ENCODE assay signal across 14 cellular contexts in the genomic region with DNA sequence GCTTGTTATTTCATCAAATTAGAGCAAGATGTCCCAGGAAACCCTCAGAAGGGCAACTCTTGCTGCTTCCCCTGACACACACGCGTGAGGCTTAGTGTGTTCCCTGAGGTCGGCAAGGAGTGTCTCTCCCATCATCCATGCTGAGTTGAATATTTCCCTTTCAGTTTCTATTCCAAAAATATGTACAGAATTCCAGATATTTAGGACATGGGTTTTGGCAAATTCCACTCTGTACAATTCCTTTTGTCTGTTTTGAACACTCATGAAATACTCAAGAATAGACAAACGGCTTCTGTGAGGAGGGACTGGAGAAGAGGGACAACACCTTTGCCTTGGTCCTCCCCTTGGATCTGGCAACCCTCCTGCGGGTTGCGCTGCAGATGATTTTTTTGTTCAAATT.
A peak's percentile ranks its signal among the peaks of the same experiment; 100 is the strongest.
DNase-seq lines count a peak whose midpoint lies in the region; ATAC-seq and TF ChIP-seq lines count a peak whose summit lies in the region.
"Had no signal": no experiment of that assay in that cellular context is flagged by ENCODE, and none has a peak within 500 bp of the region (broad histone marks: within the 10 kb centered on the region; RNA-seq: fewer than 3 reads in every experiment).

No MANE protein-coding gene starts in this region.

- POLR2A ChIA-PET in WTC11 (lab: Charles Lee), result no interaction called here

- CTCF ChIA-PET in WTC11 (lab: Charles Lee), result no interaction called here

- no peaks in the 10 kb centered on the region for H3K27me3 Mint-ChIP-seq in WTC11 (ENCODE audit: low read depth)
- H3K27me3 Mint-ChIP-seq: IgD-negative memory B cell had no signal

- H3K9me3 ChIP-seq in esophagus muscularis mucosa (no peaks in the 10 kb centered on the region), ovary (no peaks in the 10 kb centered on the region)
- H3K9me3 ChIP-seq: BLaER1, HAP-1 had no signal

- intact Hi-C loops in esophagus muscularis mucosa (cut with DNase I), result no loop called here
- intact Hi-C loops in ovary (cut with DNase I), result no loop called here

- TF ChIP-seq POLR2A in esophagus muscularis mucosa (IDR thresholded peaks at IDR 0.05; ENCODE audit: low read depth) (no peak), ovary (IDR thresholded peaks at IDR 0.05) (no peak)

- H3K36me3 ChIP-seq in esophagus muscularis mucosa, result peaks cover 60 to 99% (median 72%) of the 10 kb centered on the region in 4 donors
- H3K36me3 ChIP-seq in ovary, result no peaks in the 10 kb centered on the region
- H3K36me3 ChIP-seq: BLaER1, HAP-1 had no signal

- H3K4me3 Mint-ChIP-seq in WTC11, result no peak overlapping the region
- H3K4me3 Mint-ChIP-seq: IgD-negative memory B cell had no signal

- no peak for TF ChIP-seq CTCF in WTC11 (IDR thresholded peaks at IDR 0.05)
- no peak for TF ChIP-seq CTCF in esophagus muscularis mucosa (IDR thresholded peaks at IDR 0.05)
- TF ChIP-seq CTCF in ovary (IDR thresholded peaks at IDR 0.05), result no peak

- H3K27me3 ChIP-seq in esophagus muscularis mucosa (no peaks in the 10 kb centered on the region), ovary (no peaks in the 10 kb centered on the region)
- H3K27me3 ChIP-seq: BLaER1 had no signal

- TF ChIP-seq EP300 in esophagus muscularis mucosa (IDR thresholded peaks at IDR 0.05) (no peak), ovary (IDR thresholded peaks at IDR 0.05) (no peak)

- H3K9me3 Mint-ChIP-seq in WTC11, result no peaks in the 10 kb centered on the region
- H3K9me3 Mint-ChIP-seq: IgD-negative memory B cell had no signal

- WGBS in esophagus muscularis mucosa, result 93% methylated on average over 6 of the region's 6 CpGs
- WGBS in ovary, 3 donors, result 63 to 80% (median 64%) methylated on average over 6 of the region's 6 CpGs

- no peaks in the 10 kb centered on the region for H3K36me3 Mint-ChIP-seq in WTC11
- H3K36me3 Mint-ChIP-seq: IgD-negative memory B cell had no signal

- H3K27ac ChIP-seq in esophagus muscularis mucosa (replicated peaks in 1 of 4), result peak overlapping the region in 3 of 4 donors; percentile 18 to 25 (median 24)
- H3K27ac ChIP-seq in ovary, result no peak overlapping the region
- H3K27ac ChIP-seq: BLaER1 had no signal

- DNase-seq in WTC11 (ENCODE audit: low spot score), result no peak
- DNase-seq in esophagus muscularis mucosa (ENCODE audit: extremely low spot score), result no peak
- peak; percentile 48 for DNase-seq in myocyte (ENCODE audit: low read depth)
- no peak for DNase-seq in SHP77 (lab: John Stamatoyannopoulos, UW)
- DNase-seq in activated gamma-delta T cell treated with Interleukin-2 at 50 U/mL for 16 hours, result no peak
- no peak for DNase-seq in ovary
- DNase-seq: NCI-H1417 treated with DMSO at 0.1 percent for 48 hours, NCI-H2029 treated with DMSO at 0.1 percent for 48 hours, NCI-H524, SHP77 treated with DMSO at 0.1 percent for 48 hours had no signal

- peaks cover 0 to 48% (median 46%) of the 10 kb centered on the region in 4 donors for H3K4me1 ChIP-seq in esophagus muscularis mucosa
- H3K4me1 ChIP-seq in ovary (ENCODE audit: insufficient read depth), result no peaks in the 10 kb centered on the region
- H3K4me1 ChIP-seq: BLaER1 had no signal

- H3K4me3 ChIP-seq in esophagus muscularis mucosa (no peak overlapping the region), ovary (no peak overlapping the region)
- H3K4me3 ChIP-seq: BLaER1, HAP-1 had no signal

- H3K4me1 Mint-ChIP-seq in WTC11, result peaks cover 18% of the 10 kb centered on the region
- H3K4me1 Mint-ChIP-seq: IgD-negative memory B cell had no signal

- 0 out of 2 replicates have a peak overlapping the region, but pooled peaks have one; percentile 37 for H3K27ac Mint-ChIP-seq in WTC11
- H3K27ac Mint-ChIP-seq: IgD-negative memory B cell had no signal

- no peak for ATAC-seq in WTC11
- ATAC-seq in HG03135 (IDR thresholded peaks at IDR 0.05; ENCODE audit: unreplicated experiment), result no peak

TF ChIP-seq in WTC11, 78 proteins besides CTCF, POLR2A, EP300 and RAD21 (continues in another document):
- no peak for TF ChIP-seq RELA (CRISPR knock-in tag; IDR thresholded peaks at IDR 0.05; ENCODE audit: borderline replicate concordance)
- no peak for TF ChIP-seq AFF4 (CRISPR knock-in tag; IDR thresholded peaks at IDR 0.05; ENCODE audit: borderline replicate concordance)
- TF ChIP-seq IRF2 (CRISPR knock-in tag; IDR thresholded peaks at IDR 0.05; ENCODE audit: borderline replicate concordance, low read depth), result no peak
- TF ChIP-seq NR3C1 (CRISPR knock-in tag; conservative IDR thresholded peaks at IDR 0.05; ENCODE audit: low read depth), result no peak
- no peak for TF ChIP-seq JUN (CRISPR knock-in tag; IDR thresholded peaks at IDR 0.05)
- TF ChIP-seq, protein P1, sequence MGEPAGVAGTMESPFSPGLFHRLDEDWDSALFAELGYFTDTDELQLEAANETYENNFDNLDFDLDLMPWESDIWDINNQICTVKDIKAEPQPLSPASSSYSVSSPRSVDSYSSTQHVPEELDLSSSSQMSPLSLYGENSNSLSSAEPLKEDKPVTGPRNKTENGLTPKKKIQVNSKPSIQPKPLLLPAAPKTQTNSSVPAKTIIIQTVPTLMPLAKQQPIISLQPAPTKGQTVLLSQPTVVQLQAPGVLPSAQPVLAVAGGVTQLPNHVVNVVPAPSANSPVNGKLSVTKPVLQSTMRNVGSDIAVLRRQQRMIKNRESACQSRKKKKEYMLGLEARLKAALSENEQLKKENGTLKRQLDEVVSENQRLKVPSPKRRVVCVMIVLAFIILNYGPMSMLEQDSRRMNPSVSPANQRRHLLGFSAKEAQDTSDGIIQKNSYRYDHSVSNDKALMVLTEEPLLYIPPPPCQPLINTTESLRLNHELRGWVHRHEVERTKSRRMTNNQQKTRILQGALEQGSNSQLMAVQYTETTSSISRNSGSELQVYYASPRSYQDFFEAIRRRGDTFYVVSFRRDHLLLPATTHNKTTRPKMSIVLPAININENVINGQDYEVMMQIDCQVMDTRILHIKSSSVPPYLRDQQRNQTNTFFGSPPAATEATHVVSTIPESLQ (CRISPR knock-in tag; IDR thresholded peaks at IDR 0.05), result no peak
- TF ChIP-seq HMGA2 (CRISPR knock-in tag; IDR thresholded peaks at IDR 0.05), result no peak
- TF ChIP-seq ESRRA (CRISPR knock-in tag; IDR thresholded peaks at IDR 0.05; ENCODE audit: borderline replicate concordance), result no peak
- no peak for TF ChIP-seq ZBTB21 (CRISPR knock-in tag; IDR thresholded peaks at IDR 0.05; ENCODE audit: borderline replicate concordance)
- TF ChIP-seq, protein P2, sequence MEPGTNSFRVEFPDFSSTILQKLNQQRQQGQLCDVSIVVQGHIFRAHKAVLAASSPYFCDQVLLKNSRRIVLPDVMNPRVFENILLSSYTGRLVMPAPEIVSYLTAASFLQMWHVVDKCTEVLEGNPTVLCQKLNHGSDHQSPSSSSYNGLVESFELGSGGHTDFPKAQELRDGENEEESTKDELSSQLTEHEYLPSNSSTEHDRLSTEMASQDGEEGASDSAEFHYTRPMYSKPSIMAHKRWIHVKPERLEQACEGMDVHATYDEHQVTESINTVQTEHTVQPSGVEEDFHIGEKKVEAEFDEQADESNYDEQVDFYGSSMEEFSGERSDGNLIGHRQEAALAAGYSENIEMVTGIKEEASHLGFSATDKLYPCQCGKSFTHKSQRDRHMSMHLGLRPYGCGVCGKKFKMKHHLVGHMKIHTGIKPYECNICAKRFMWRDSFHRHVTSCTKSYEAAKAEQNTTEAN (CRISPR knock-in tag; IDR thresholded peaks at IDR 0.05), result no peak
- TF ChIP-seq, protein P3, sequence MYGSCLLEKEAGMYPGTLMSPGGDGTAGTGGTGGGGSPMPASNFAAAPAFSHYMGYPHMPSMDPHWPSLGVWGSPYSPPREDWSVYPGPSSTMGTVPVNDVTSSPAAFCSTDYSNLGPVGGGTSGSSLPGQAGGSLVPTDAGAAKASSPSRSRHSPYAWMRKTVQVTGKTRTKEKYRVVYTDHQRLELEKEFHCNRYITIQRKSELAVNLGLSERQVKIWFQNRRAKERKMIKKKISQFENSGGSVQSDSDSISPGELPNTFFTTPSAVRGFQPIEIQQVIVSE (CRISPR knock-in tag; IDR thresholded peaks at IDR 0.05; ENCODE audit: borderline replicate concordance), result no peak
- no peak for TF ChIP-seq E2F1 (CRISPR knock-in tag; IDR thresholded peaks at IDR 0.05)

Comparison
In these comparisons a context has a peak if more than half of its experiments do, and no peak if none do; other contexts are left out.
1. H3K27ac ChIP-seq: peak in esophagus muscularis mucosa (3 of 4); none in ovary (0 of 2).